Comparison of ENCODE assay signal across 3 cellular contexts in genomic region chr5:41980870-41981269, GRCh38.
TF ChIP-seq lines count a peak whose summit lies in the region.

No MANE protein-coding gene starts in this region.

TF ChIP-seq in A549, 52 proteins besides CTCF, POLR2A, EP300 and RAD21:
- TF ChIP-seq MAFK (IDR thresholded peaks at IDR 0.05; ENCODE audit: partially characterized antibody) (peak; percentile 13), ZC3H11A (IDR thresholded peaks at IDR 0.05) (no peak)

TF ChIP-seq in IMR-90, 13 proteins besides CTCF, POLR2A, EP300 and RAD21:
- TF ChIP-seq NFE2L2 (IDR thresholded peaks at IDR 0.05; ENCODE audit: low read depth, low read length) (peak; percentile 60; the same call in 1 of the 2 replicates), CEBPB (IDR thresholded peaks at IDR 0.05; ENCODE audit: low read depth, low read length) (no peak), FOS (IDR thresholded peaks at IDR 0.05; ENCODE audit: low read depth, low read length) (no peak)

TF ChIP-seq in K562, 482 proteins besides CTCF, POLR2A, EP300 and RAD21:
- TF ChIP-seq CCNT2 (IDR thresholded peaks at IDR 0.05; ENCODE audit: borderline replicate concordance, extremely low read depth, insufficient read length, low read depth, low read length) (no peak), STAT6 (CRISPR knock-in tag; IDR thresholded peaks at IDR 0.05) (no peak), FOXM1 (IDR thresholded peaks at IDR 0.05; ENCODE audit: low read depth) (no peak), FOXM1 (CRISPR knock-in tag; IDR thresholded peaks at IDR 0.05; ENCODE audit: low read depth) (no peak), ZNF316 (IDR thresholded peaks at IDR 0.05) (peak; percentile 51), RB1 (IDR thresholded peaks at IDR 0.05; ENCODE audit: low read depth) (no peak), TOE1 (IDR thresholded peaks at IDR 0.05; ENCODE audit: borderline replicate concordance) (no peak), TOE1 (CRISPR knock-in tag; IDR thresholded peaks at IDR 0.05; ENCODE audit: borderline replicate concordance, low read depth) (no peak), NFE2L1 (tag; IDR thresholded peaks at IDR 0.05; ENCODE audit: borderline replicate concordance, low read depth) (peak; percentile 31; the same call in 1 of the 2 replicates), KLF6 (CRISPR knock-in tag; IDR thresholded peaks at IDR 0.05; ENCODE audit: borderline replicate concordance) (no peak), KLF10 (CRISPR knock-in tag; IDR thresholded peaks at IDR 0.05) (no peak), MAFG (tag; conservative IDR thresholded peaks at IDR 0.05) (0 out of 2 replicates have a peak, but pooled peaks have one; percentile 30)
